In the genomic region with DNA sequence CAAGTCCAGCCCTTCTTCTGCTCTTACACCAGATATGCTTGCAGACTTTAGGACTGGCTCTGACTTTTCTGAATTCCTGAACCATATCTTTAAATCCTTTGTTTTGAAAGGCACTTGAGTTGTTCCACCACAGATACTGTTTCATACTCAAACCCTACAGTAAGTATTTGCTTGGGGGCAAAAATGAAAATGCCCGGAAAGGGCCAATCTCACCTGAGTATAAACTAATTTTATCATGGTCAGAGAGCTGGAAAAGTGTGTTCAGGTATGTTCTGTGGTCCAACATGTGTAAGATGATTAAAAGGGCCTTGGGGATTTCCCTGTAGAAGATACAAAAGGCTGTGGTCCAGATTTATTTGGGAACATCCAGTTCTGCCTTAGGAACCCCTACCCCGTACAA, we compare ENCODE assay signal across 3 cellular contexts.
"Had no signal": no experiment of that assay in that cellular context is flagged by ENCODE, and none has a peak within 500 bp of the region (broad histone marks: within the 10 kb centered on the region; RNA-seq: fewer than 3 reads in every experiment).

No MANE protein-coding gene starts in this region.

- DNase-seq: GDM1, GF-D8 had no signal

- H3K4me3 ChIP-seq: GM12878 had no signal

- ATAC-seq: GM12878 had no signal
